35 cellular contexts compared by ENCODE assay signal in the genomic region with DNA sequence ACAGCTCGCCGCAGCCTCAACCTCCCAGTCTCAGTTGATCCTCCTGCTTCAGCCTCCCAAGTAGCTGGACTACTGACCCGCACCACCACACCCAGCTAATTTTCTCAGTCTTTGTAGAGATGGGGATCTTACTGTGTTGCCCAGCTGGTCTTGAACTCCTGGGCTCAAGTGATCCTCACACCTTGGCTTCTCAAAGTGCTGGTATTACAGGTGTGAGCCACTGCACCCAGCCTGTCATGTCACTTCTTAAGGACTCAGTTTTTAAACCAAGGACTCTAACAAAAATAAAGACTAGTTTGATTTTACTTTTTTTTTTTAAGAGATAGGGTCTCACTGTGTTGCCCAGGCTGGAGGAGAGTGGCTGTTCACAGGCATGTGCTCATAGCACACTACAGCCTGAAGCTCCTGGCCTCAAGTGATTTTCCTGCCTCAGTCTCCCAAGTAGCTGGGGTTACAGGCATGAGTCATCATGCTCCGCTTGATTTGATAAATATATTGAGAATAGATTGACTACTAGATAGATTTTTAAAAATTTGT.
"Had no signal": no experiment of that assay in that cellular context is flagged by ENCODE, and none has a peak within 500 bp of the region (broad histone marks: within the 10 kb centered on the region; RNA-seq: fewer than 3 reads in every experiment).

No MANE protein-coding gene starts in this region.

- H3K9me3 ChIP-seq: adrenal gland, body of pancreas, breast epithelium had no signal

- H3K4me1 ChIP-seq: adrenal gland, body of pancreas, breast epithelium had no signal

- H3K4me3 ChIP-seq: adrenal gland, body of pancreas, breast epithelium had no signal

- H3K27ac Mint-ChIP-seq: activated CD4-positive, alpha-beta memory T cell treated with anti-CD3 and anti-CD28 coated beads, Interleukin-2, amount 10 ng/mL, durations not matched to agents 7 days and 5 days; activated CD4-positive, alpha-beta T cell treated with anti-CD3 and anti-CD28 coated beads for 36 hours; activated CD4-positive, alpha-beta T cell treated with anti-CD3 and anti-CD28 coated beads, Interleukin-2, amount 10 ng/mL, durations not matched to agents 7 days and 5 days; activated CD8-positive, alpha-beta memory T cell treated with anti-CD3 and anti-CD28 coated beads, Interleukin-2, amount 10 ng/mL, durations not matched to agents 7 days and 5 days; activated CD8-positive, alpha-beta T cell treated with anti-CD3 and anti-CD28 coated beads, Interleukin-2, amount 10 ng/mL, durations not matched to agents 7 days and 5 days; activated naive CD4-positive, alpha-beta T cell treated with anti-CD3 and anti-CD28 coated beads, Interleukin-2, amount 10 ng/mL, durations not matched to agents 7 days and 5 days; activated naive CD4-positive, alpha-beta T cell treated with anti-CD3 and anti-CD28 coated beads, Interleukin-2, amount 50 U/mL, for 24 hours; activated naive CD8-positive, alpha-beta T cell; activated T-cell treated with anti-CD3 and anti-CD28 coated beads, Interleukin-2, amount 50 U/mL, for 24 hours; activated T-helper 2 cell treated with anti-CD3 and anti-CD28 coated beads, Interferon-gamma antibody, Interleukin-2, Interleukin-4, amounts not matched to agents 10 μg/mL and 5 μg/mL and 100 μg/mL, durations not matched to agents 14 hours and 24 hours and 36 hours; T-helper 1 cell treated with Interleukin-12 subunit alpha and Interleukin-12 subunit beta and Interleukin-4 antibody, amounts not matched to agents 30 μg/mL and 1 μg/mL, for 36 hours; T-helper 2 cell treated with Interferon-gamma antibody and Interleukin-4, amounts not matched to agents 5 μg/mL and 100 μg/mL, for 36 hours had no signal

- ATAC-seq: activated CD4-positive, alpha-beta T cell treated with anti-CD3 and anti-CD28 coated beads for 36 hours; activated CD4-positive, CD25-positive, alpha-beta regulatory T cell treated with anti-CD3 and anti-CD28 coated beads, Interleukin-2, amount 50 U/mL, for 24 hours; activated CD8-positive, alpha-beta memory T cell treated with anti-CD3 and anti-CD28 coated beads, Interleukin-2, amount 10 ng/mL, durations not matched to agents 7 days and 5 days; activated CD8-positive, alpha-beta T cell treated with anti-CD3 and anti-CD28 coated beads, Interleukin-2, amount 10 ng/mL, durations not matched to agents 7 days and 5 days; body of pancreas had no signal

- H3K4me1 Mint-ChIP-seq: activated CD4-positive, alpha-beta T cell treated with anti-CD3 and anti-CD28 coated beads for 36 hours; activated naive CD4-positive, alpha-beta T cell treated with anti-CD3 and anti-CD28 coated beads, Interleukin-2, amount 10 ng/mL, durations not matched to agents 7 days and 5 days; activated naive CD4-positive, alpha-beta T cell treated with anti-CD3 and anti-CD28 coated beads, Interleukin-2, amount 50 U/mL, for 24 hours had no signal

- H3K9me3 Mint-ChIP-seq: activated CD4-positive, alpha-beta memory T cell treated with anti-CD3 and anti-CD28 coated beads, Interleukin-2, amount 10 ng/mL, durations not matched to agents 7 days and 5 days; activated CD4-positive, alpha-beta T cell treated with anti-CD3 and anti-CD28 coated beads, Interleukin-2, amount 10 ng/mL, durations not matched to agents 7 days and 5 days; activated naive CD4-positive, alpha-beta T cell treated with anti-CD3 and anti-CD28 coated beads, Interleukin-2, amount 10 ng/mL, durations not matched to agents 7 days and 5 days; activated naive CD4-positive, alpha-beta T cell treated with anti-CD3 and anti-CD28 coated beads, Interleukin-2, amount 50 U/mL, for 24 hours; activated T-cell treated with anti-CD3 and anti-CD28 coated beads, Interleukin-2, amount 50 U/mL, for 24 hours; activated T-helper 2 cell treated with anti-CD3 and anti-CD28 coated beads, Interferon-gamma antibody, Interleukin-2, Interleukin-4, amounts not matched to agents 10 μg/mL and 5 μg/mL and 100 μg/mL, durations not matched to agents 14 hours and 24 hours and 36 hours; T-helper 1 cell treated with Interleukin-12 subunit alpha and Interleukin-12 subunit beta and Interleukin-4 antibody, amounts not matched to agents 30 μg/mL and 1 μg/mL, for 36 hours; T-helper 2 cell treated with Interferon-gamma antibody and Interleukin-4, amounts not matched to agents 5 μg/mL and 100 μg/mL, for 36 hours had no signal

- H3K4me3 Mint-ChIP-seq: activated CD4-positive, alpha-beta memory T cell treated with anti-CD3 and anti-CD28 coated beads, Interleukin-2, amount 10 ng/mL, durations not matched to agents 7 days and 5 days; activated CD4-positive, alpha-beta T cell treated with anti-CD3 and anti-CD28 coated beads for 36 hours; activated CD4-positive, alpha-beta T cell treated with anti-CD3 and anti-CD28 coated beads, Interleukin-2, amount 10 ng/mL, durations not matched to agents 7 days and 5 days; activated CD8-positive, alpha-beta memory T cell treated with anti-CD3 and anti-CD28 coated beads, Interleukin-2, amount 10 ng/mL, durations not matched to agents 7 days and 5 days; activated CD8-positive, alpha-beta T cell treated with anti-CD3 and anti-CD28 coated beads, Interleukin-2, amount 10 ng/mL, durations not matched to agents 7 days and 5 days; activated naive CD4-positive, alpha-beta T cell treated with anti-CD3 and anti-CD28 coated beads, Interleukin-2, amount 10 ng/mL, durations not matched to agents 7 days and 5 days; activated naive CD4-positive, alpha-beta T cell treated with anti-CD3 and anti-CD28 coated beads, Interleukin-2, amount 50 U/mL, for 24 hours; activated naive CD8-positive, alpha-beta T cell; activated T-cell treated with anti-CD3 and anti-CD28 coated beads, Interleukin-2, amount 50 U/mL, for 24 hours; T-helper 1 cell treated with Interleukin-12 subunit alpha and Interleukin-12 subunit beta and Interleukin-4 antibody, amounts not matched to agents 30 μg/mL and 1 μg/mL, for 36 hours; T-helper 2 cell treated with Interferon-gamma antibody and Interleukin-4, amounts not matched to agents 5 μg/mL and 100 μg/mL, for 36 hours had no signal

- DNase-seq: activated CD4-positive, alpha-beta memory T cell treated with anti-CD3 and anti-CD28 coated beads, Interleukin-2, amount 10 ng/mL, durations not matched to agents 7 days and 5 days; activated CD4-positive, alpha-beta T cell treated with anti-CD3 and anti-CD28 coated beads for 1 hour; activated CD4-positive, alpha-beta T cell treated with anti-CD3 and anti-CD28 coated beads for 36 hours; activated CD4-positive, alpha-beta T cell treated with anti-CD3 and anti-CD28 coated beads for 48 hours; activated CD4-positive, alpha-beta T cell treated with anti-CD3 and anti-CD28 coated beads, Interleukin-2, amount 10 ng/mL, durations not matched to agents 7 days and 5 days; activated CD4-positive, alpha-beta T cell treated with anti-CD3 and anti-CD28 coated beads, Interleukin-2, amount 50 U/mL, for 48 hours; activated CD4-positive, CD25-positive, alpha-beta regulatory T cell; activated CD8-positive, alpha-beta memory T cell treated with anti-CD3 and anti-CD28 coated beads for 24 hours; activated CD8-positive, alpha-beta memory T cell treated with anti-CD3 and anti-CD28 coated beads, Interleukin-2, amount 10 ng/mL, durations not matched to agents 7 days and 5 days; activated CD8-positive, alpha-beta memory T cell treated with anti-CD3 and anti-CD28 coated beads, Interleukin-2, amount 50 U/mL, for 48 hours; activated CD8-positive, alpha-beta T cell treated with anti-CD3 and anti-CD28 coated beads, Interleukin-2, amount 10 ng/mL, durations not matched to agents 7 days and 5 days; activated effector memory CD4-positive, alpha-beta T cell treated with Interleukin-2 at 50 U/mL for 16 hours; activated gamma-delta T cell; activated naive CD4-positive, alpha-beta T cell treated with anti-CD3 and anti-CD28 coated beads, Interleukin-2, amount 10 ng/mL, durations not matched to agents 7 days and 5 days; activated naive CD4-positive, alpha-beta T cell treated with Interleukin-2 at 50 U/mL for 16 hours; activated T-cell treated with anti-CD3 and anti-CD28 coated beads, Interleukin-2, amount 50 U/mL, for 24 hours; activated T-cell treated with anti-CD3 and anti-CD28 coated beads, Interleukin-2, amount 50 U/mL, for 48 hours; adrenal gland; amniotic stem cell; aorta; body of pancreas; brain microvascular endothelial cell; central memory CD4-positive, alpha-beta T cell; T-helper 2 cell; T-helper 9 cell had no signal

- FAIRE-seq: astrocyte, TTC549 had no signal

- H3K27me3 Mint-ChIP-seq: activated CD4-positive, alpha-beta memory T cell treated with anti-CD3 and anti-CD28 coated beads, Interleukin-2, amount 10 ng/mL, durations not matched to agents 7 days and 5 days; activated CD4-positive, alpha-beta T cell treated with anti-CD3 and anti-CD28 coated beads for 36 hours; activated CD4-positive, alpha-beta T cell treated with anti-CD3 and anti-CD28 coated beads, Interleukin-2, amount 10 ng/mL, durations not matched to agents 7 days and 5 days; activated CD8-positive, alpha-beta memory T cell treated with anti-CD3 and anti-CD28 coated beads, Interleukin-2, amount 10 ng/mL, durations not matched to agents 7 days and 5 days; activated naive CD4-positive, alpha-beta T cell treated with anti-CD3 and anti-CD28 coated beads, Interleukin-2, amount 10 ng/mL, durations not matched to agents 7 days and 5 days; activated naive CD4-positive, alpha-beta T cell treated with anti-CD3 and anti-CD28 coated beads, Interleukin-2, amount 50 U/mL, for 24 hours; activated naive CD8-positive, alpha-beta T cell; activated T-cell treated with anti-CD3 and anti-CD28 coated beads, Interleukin-2, amount 50 U/mL, for 24 hours had no signal

- H3K36me3 Mint-ChIP-seq: activated CD8-positive, alpha-beta memory T cell treated with anti-CD3 and anti-CD28 coated beads, Interleukin-2, amount 10 ng/mL, durations not matched to agents 7 days and 5 days; activated naive CD4-positive, alpha-beta T cell treated with anti-CD3 and anti-CD28 coated beads, Interleukin-2, amount 10 ng/mL, durations not matched to agents 7 days and 5 days; activated naive CD4-positive, alpha-beta T cell treated with anti-CD3 and anti-CD28 coated beads, Interleukin-2, amount 50 U/mL, for 24 hours had no signal

- H3K27ac ChIP-seq: adrenal gland, body of pancreas, brain microvascular endothelial cell, breast epithelium, VCaP had no signal
